Comparison of ENCODE assay signal across 8 cellular contexts in genomic region chr12:82593901-82594396, GRCh38.
A peak's percentile ranks its signal among the peaks of the same experiment; 100 is the strongest.
DNase-seq lines count a peak whose midpoint lies in the region; ATAC-seq and TF ChIP-seq lines count a peak whose summit lies in the region.

No MANE protein-coding gene starts in this region.

- peak; percentile 93 for ATAC-seq in GM18502 (IDR thresholded peaks at IDR 0.05; ENCODE audit: poor library complexity, unreplicated experiment)
- peak; percentile 94 for ATAC-seq in GM21447 (IDR thresholded peaks at IDR 0.05; ENCODE audit: unreplicated experiment)
- ATAC-seq in HG03196 (IDR thresholded peaks at IDR 0.05; ENCODE audit: unreplicated experiment), result peak; percentile 96

- no peak for TF ChIP-seq CTCF in brain (conservative IDR thresholded peaks at IDR 0.05)

- H3K36me3 Mint-ChIP-seq in brain, result no peaks in the 10 kb centered on the region

- peaks cover 5 to 29% (median 19%) of the 10 kb centered on the region in 5 experiments for H3K9me3 Mint-ChIP-seq in brain

- peaks cover 28% of the 10 kb centered on the region for H3K4me1 Mint-ChIP-seq in brain

- H3K27me3 Mint-ChIP-seq in brain, result peaks cover 6% of the 10 kb centered on the region

- no peak for DNase-seq in stimulated activated CD4-positive, alpha-beta T cell treated with anti-CD3 and anti-CD28 coated beads, Interleukin-4, amount 100 ng/mL, for 1 hour
- DNase-seq in activated effector memory CD4-positive, alpha-beta T cell treated with Interleukin-2 at 50 U/mL for 16 hours, result no peak
- DNase-seq in RPMI8226 (no peak), NCI-H774 (lab: John Stamatoyannopoulos, UW) (no peak)

- H3K27ac Mint-ChIP-seq in brain, result peak overlapping the region; percentile 39 to 88 (median 87)

- peak overlapping the region in 3 of 5 experiments; percentile 15 to 76 (median 24) for H3K4me3 Mint-ChIP-seq in brain
